Comparison of ENCODE assay signal across 17 cellular contexts in the genomic region with DNA sequence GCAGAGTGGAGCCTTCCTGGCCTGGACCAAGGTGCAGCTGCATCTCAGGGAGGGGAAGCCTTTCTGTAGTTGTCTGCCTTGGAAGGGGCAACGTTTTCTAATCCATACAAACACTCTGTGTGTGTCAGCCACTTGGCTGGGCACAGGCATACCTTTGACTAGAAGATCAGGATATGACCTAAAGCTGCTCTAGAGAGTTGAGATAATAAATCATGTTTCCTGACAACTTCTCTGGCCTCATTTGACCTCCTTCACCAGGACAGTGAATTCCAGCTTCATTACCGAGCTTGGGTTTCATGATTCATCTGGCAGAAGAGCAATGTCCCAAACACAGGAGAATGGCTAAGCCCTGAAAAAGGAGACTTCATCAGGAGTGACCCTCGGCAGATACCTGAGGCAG.
DNase-seq lines count a peak whose midpoint lies in the region; ATAC-seq and TF ChIP-seq lines count a peak whose summit lies in the region.
"Had no signal": no experiment of that assay in that cellular context is flagged by ENCODE, and none has a peak within 500 bp of the region (broad histone marks: within the 10 kb centered on the region; RNA-seq: fewer than 3 reads in every experiment).

No MANE protein-coding gene starts in this region.

- intact Hi-C loops in spleen (cut with DNase I; ENCODE audit: low total_unique reads), result no loop called here

- H3K4me1 ChIP-seq in spleen, result no peaks in the 10 kb centered on the region
- H3K4me1 ChIP-seq: tibial artery had no signal

- DNase-seq in AG10803 (ENCODE audit: low read depth) (peak; percentile 91), MG63 (peak; percentile 76), chondrocyte (ENCODE audit: low spot score) (no peak), left kidney (ENCODE audit: low read depth, low spot score) (peak; percentile 33), spleen (no peak)
- DNase-seq in effector memory CD8-positive, alpha-beta T cell, result no peak
- DNase-seq: activated CD4-positive, alpha-beta T cell treated with anti-CD3 and anti-CD28 coated beads for 48 hours; activated effector memory CD4-positive, alpha-beta T cell treated with anti-CD3 and anti-CD28 coated beads, Interleukin-2, amount 50 U/mL, for 16 hours; CD8-positive, alpha-beta T cell; dorsolateral prefrontal cortex; NCI-H1092; NCI-H774; retina; tibial artery had no signal

- H3K27me3 Mint-ChIP-seq in chondrocyte (ENCODE audit: low read depth), result peaks cover 3% of the 10 kb centered on the region
- no peaks in the 10 kb centered on the region for H3K27me3 Mint-ChIP-seq in effector memory CD8-positive, alpha-beta T cell

- H3K27me3 ChIP-seq in MG63 (no peaks in the 10 kb centered on the region), spleen (replicated peaks in 1 of 7) (no peaks in the 10 kb centered on the region)
- H3K27me3 ChIP-seq: tibial artery had no signal

- peak overlapping the region; percentile 32 for H3K27ac Mint-ChIP-seq in chondrocyte (ENCODE audit: unreplicated experiment)
- no peak overlapping the region for H3K27ac Mint-ChIP-seq in effector memory CD8-positive, alpha-beta T cell
- H3K27ac Mint-ChIP-seq: CD8-positive, alpha-beta T cell had no signal

- 36 to 53% (median 49%) methylated on average over 2 to 3 of the region's 3 CpGs for WGBS in spleen, 5 donors

- no peak for TF ChIP-seq POLR2A in spleen (IDR thresholded peaks at IDR 0.05)

- H3K27ac ChIP-seq in spleen, result no peak overlapping the region
- H3K27ac ChIP-seq: dorsolateral prefrontal cortex, tibial artery had no signal

- no peak overlapping the region for H3K4me3 Mint-ChIP-seq in chondrocyte (ENCODE audit: unreplicated experiment)
- H3K4me3 Mint-ChIP-seq in effector memory CD8-positive, alpha-beta T cell, result no peak overlapping the region
- H3K4me3 Mint-ChIP-seq: CD8-positive, alpha-beta T cell had no signal

- no peak overlapping the region for H3K4me3 ChIP-seq in AG10803 (ENCODE audit: low read length)
- H3K4me3 ChIP-seq in MG63, result no peak overlapping the region
- no peak overlapping the region for H3K4me3 ChIP-seq in spleen
- H3K4me3 ChIP-seq: dorsolateral prefrontal cortex, GM12878, tibial artery had no signal

- no peaks in the 10 kb centered on the region for H3K36me3 Mint-ChIP-seq in chondrocyte (ENCODE audit: low read depth)
- no peaks in the 10 kb centered on the region for H3K36me3 Mint-ChIP-seq in effector memory CD8-positive, alpha-beta T cell (ENCODE audit: insufficient read depth)
- H3K36me3 Mint-ChIP-seq: CD8-positive, alpha-beta T cell had no signal

- H3K4me1 Mint-ChIP-seq in chondrocyte (ENCODE audit: low read depth), result peaks cover 11% of the 10 kb centered on the region
- peaks cover 0 to 5% of the 10 kb centered on the region in 2 donors for H3K4me1 Mint-ChIP-seq in effector memory CD8-positive, alpha-beta T cell (ENCODE audit: low read depth in 2 of 2)

- ATAC-seq in GM18520 (IDR thresholded peaks at IDR 0.05; ENCODE audit: unreplicated experiment) (no peak), GM19397 (IDR thresholded peaks at IDR 0.05; ENCODE audit: unreplicated experiment) (no peak)
- no peak for ATAC-seq in effector memory CD8-positive, alpha-beta T cell (replicated peaks)
- ATAC-seq: CD8-positive, alpha-beta T cell; GM12878 had no signal

- H3K36me3 ChIP-seq in MG63 (no peaks in the 10 kb centered on the region), spleen (no peaks in the 10 kb centered on the region)
- H3K36me3 ChIP-seq: tibial artery had no signal

- TF ChIP-seq CTCF in AG10803 (conservative IDR thresholded peaks at IDR 0.05; ENCODE audit: low read length), result no peak
- TF ChIP-seq CTCF in chondrocyte (IDR thresholded peaks at IDR 0.05), result no peak
- TF ChIP-seq CTCF in spleen (IDR thresholded peaks at IDR 0.05 in 8 of 11, conservative IDR thresholded peaks at IDR 0.05 in 3 of 11), result no peak

- H3K9me3 Mint-ChIP-seq in chondrocyte (ENCODE audit: low read depth), result no peaks in the 10 kb centered on the region
- H3K9me3 Mint-ChIP-seq in effector memory CD8-positive, alpha-beta T cell, result no peaks in the 10 kb centered on the region
- H3K9me3 Mint-ChIP-seq: CD8-positive, alpha-beta T cell had no signal

- no peaks in the 10 kb centered on the region for H3K9me3 ChIP-seq in MG63
- H3K9me3 ChIP-seq in spleen, result no peaks in the 10 kb centered on the region
- H3K9me3 ChIP-seq: tibial artery had no signal

Comparison
In these comparisons a context has a peak if more than half of its experiments do, and no peak if none do; other contexts are left out.
1. DNase-seq: peak in AG10803 (single experiment), MG63 (single experiment) and left kidney (single experiment); none in chondrocyte (single experiment), spleen (single experiment) and effector memory CD8-positive, alpha-beta T cell (0 of 3).